Comparison of ENCODE assay signal across 8 cellular contexts in the genomic region with DNA sequence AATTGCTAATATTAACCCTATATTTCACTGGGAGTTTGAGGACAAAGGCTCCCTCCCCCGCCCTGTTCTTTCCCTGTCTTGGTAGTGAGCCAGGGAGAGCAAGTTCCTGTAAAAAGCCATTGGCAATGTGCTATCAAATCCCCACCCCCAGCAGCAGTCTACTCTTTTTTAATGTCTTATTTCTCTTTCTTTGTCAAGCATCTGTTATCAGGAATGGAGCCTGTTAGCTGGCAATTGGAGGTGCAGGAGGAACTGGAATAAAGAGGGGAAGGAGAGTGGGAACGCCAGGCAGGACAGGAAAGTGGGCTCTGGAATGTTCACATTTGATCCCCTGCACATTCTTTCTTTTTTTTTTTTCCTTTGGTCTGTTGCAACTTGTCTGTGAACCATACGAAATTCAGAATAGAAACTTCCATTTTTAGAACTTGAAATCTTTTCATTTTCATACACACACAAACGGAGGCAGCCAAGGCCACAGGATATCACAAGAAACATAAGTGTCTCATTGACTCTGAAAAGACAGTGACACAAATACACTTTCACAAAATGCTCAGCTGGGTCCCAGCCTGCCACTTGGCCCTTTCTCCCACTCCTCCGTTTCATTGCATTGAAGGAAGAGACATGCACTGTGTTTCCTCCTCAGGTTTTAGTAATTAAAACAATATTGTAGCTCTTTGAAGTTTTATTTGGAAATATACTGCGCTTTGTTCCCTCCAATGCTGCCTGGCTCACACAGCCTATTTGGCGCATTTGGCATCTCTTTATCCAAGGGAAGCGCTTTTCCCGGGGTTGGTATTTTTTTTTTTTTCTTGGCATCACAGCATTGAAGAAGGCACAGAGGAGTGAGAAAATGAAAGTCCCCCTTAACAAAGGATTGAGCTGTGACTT.
DNase-seq lines count a peak whose midpoint lies in the region; ATAC-seq and TF ChIP-seq lines count a peak whose summit lies in the region.

No MANE protein-coding gene starts in this region.

- peaks cover 2% of the 10 kb centered on the region for H3K4me1 Mint-ChIP-seq in T-helper 2 cell treated with Interferon-gamma antibody and Interleukin-4, amounts not matched to agents 5 μg/mL and 100 μg/mL, for 36 hours (ENCODE audit: low read depth)

- H3K27me3 Mint-ChIP-seq in T-helper 2 cell treated with Interferon-gamma antibody and Interleukin-4, amounts not matched to agents 5 μg/mL and 100 μg/mL, for 36 hours (ENCODE audit: low read depth) = no peaks in the 10 kb centered on the region

- H3K27ac ChIP-seq in epithelial cell of prostate = peak overlapping the region; percentile 96
- peak overlapping the region in 1 of 2 donors; percentile 52 for H3K27ac ChIP-seq in ovary

- intact Hi-C loops in ovary (cut with DNase I) = no loop called here

- TF ChIP-seq EP300 in ovary (IDR thresholded peaks at IDR 0.05) = no peak

- TF ChIP-seq CTCF in ovary (IDR thresholded peaks at IDR 0.05) = no peak

- H3K4me3 Mint-ChIP-seq in T-helper 2 cell treated with Interferon-gamma antibody and Interleukin-4, amounts not matched to agents 5 μg/mL and 100 μg/mL, for 36 hours = no peak overlapping the region

- H3K36me3 Mint-ChIP-seq in T-helper 2 cell treated with Interferon-gamma antibody and Interleukin-4, amounts not matched to agents 5 μg/mL and 100 μg/mL, for 36 hours (ENCODE audit: low read depth) = no peaks in the 10 kb centered on the region

- H3K9me3 ChIP-seq in ovary = no peaks in the 10 kb centered on the region

- 10 to 17% (median 12%) methylated on average over 9 of the region's 9 CpGs for WGBS in ovary, 3 donors

- peak; percentile 66 for ATAC-seq in GM18867 (IDR thresholded peaks at IDR 0.05; ENCODE audit: unreplicated experiment)
- peak; percentile 48 for ATAC-seq in HG02852 (IDR thresholded peaks at IDR 0.05; ENCODE audit: unreplicated experiment)
- ATAC-seq in stimulated activated naive CD8-positive, alpha-beta T cell treated with anti-CD3 and anti-CD28 coated beads, Interleukin-15, Interleukin-2, amounts not matched to agents 100 U/mL and 50 U/mL, for 24 hours = no peak

- DNase-seq in NCI-H226 (peak; percentile 46), epithelial cell of prostate (ENCODE audit: low read depth, low spot score) (no peak), ovary (peak in 3 of 5 donors; percentile 14 to 29 (median 16)), T1000 (lab: John Stamatoyannopoulos, UW) (no peak)
- no peak for DNase-seq in stimulated activated naive CD8-positive, alpha-beta T cell treated with anti-CD3 and anti-CD28 coated beads, Interleukin-15, Interleukin-2, amounts not matched to agents 100 U/mL and 50 U/mL, for 24 hours
- no peak for DNase-seq in T-helper 2 cell treated with Interferon-gamma antibody and Interleukin-4, amounts not matched to agents 5 μg/mL and 100 μg/mL, for 36 hours (ENCODE audit: low spot score)

- H3K27me3 ChIP-seq in ovary = no peaks in the 10 kb centered on the region

- peaks cover 6% of the 10 kb centered on the region for H3K4me1 ChIP-seq in ovary (ENCODE audit: insufficient read depth)

- peak overlapping the region; percentile 16 for H3K4me3 ChIP-seq in ovary

- no peaks in the 10 kb centered on the region for H3K9me3 Mint-ChIP-seq in T-helper 2 cell treated with Interferon-gamma antibody and Interleukin-4, amounts not matched to agents 5 μg/mL and 100 μg/mL, for 36 hours

- TF ChIP-seq POLR2A in ovary (IDR thresholded peaks at IDR 0.05) = no peak

- no peak overlapping the region for H3K27ac Mint-ChIP-seq in T-helper 2 cell treated with Interferon-gamma antibody and Interleukin-4, amounts not matched to agents 5 μg/mL and 100 μg/mL, for 36 hours

- H3K36me3 ChIP-seq in ovary = no peaks in the 10 kb centered on the region

Comparison
In these comparisons a context has a peak if more than half of its experiments do, and no peak if none do; other contexts are left out.
1. DNase-seq: peak in NCI-H226 (single experiment) and ovary (3 of 5); none in epithelial cell of prostate (single experiment), stimulated activated naive CD8-positive, alpha-beta T cell treated with anti-CD3 and anti-CD28 coated beads, Interleukin-15, Interleukin-2, amounts not matched to agents 100 U/mL and 50 U/mL, for 24 hours (single experiment), T1000 (single experiment) and T-helper 2 cell treated with Interferon-gamma antibody and Interleukin-4, amounts not matched to agents 5 μg/mL and 100 μg/mL, for 36 hours (single experiment).